In the genomic region with DNA sequence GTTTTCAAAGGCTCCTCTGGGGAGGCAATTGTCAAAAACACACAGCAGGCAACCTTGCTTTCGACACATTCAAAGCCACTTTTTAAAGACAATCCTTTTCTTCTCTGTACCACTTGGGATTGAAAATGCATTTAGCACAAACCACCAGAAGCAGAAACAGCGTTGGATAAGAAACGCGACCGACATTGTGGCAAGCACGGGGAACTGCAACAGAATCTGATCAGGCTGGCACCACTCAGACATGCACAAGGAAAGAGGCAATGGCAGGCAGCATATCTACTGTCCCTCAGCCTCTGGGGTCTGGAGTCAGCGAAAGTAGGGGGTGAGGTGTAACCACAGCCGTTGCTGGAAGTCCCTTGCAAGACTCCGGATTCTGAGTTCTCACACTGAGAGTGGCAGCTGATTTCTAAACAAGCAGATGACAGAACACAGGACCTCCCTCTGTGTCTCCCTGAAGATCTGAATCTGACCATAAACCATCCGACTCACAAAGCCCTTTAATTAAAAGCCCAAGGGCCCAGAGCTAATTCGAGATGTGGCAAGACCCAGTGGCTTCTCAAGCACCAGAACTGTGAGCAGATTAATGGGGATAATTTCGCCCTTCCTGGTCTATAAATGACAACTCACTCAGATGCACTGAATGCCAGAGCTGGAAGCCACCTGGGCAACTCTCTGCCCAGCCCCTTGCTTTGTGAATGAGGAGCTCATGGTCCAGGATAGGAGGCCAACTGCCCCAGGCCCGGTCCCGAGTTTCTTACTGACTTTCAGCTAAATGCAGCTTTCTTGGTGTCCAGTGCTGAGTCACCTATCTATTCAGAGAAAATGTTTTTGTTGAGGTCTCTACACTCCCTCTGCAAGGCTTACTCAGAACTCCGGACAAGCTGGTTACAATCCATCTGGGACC, we compare ENCODE assay signal across 1 cellular context.
TF ChIP-seq lines count a peak whose summit lies in the region.

No MANE protein-coding gene starts in this region.

TF ChIP-seq in K562, 482 proteins besides CTCF, POLR2A, EP300 and RAD21 (continued from another document and continues in another):
- TF ChIP-seq, protein P1, sequence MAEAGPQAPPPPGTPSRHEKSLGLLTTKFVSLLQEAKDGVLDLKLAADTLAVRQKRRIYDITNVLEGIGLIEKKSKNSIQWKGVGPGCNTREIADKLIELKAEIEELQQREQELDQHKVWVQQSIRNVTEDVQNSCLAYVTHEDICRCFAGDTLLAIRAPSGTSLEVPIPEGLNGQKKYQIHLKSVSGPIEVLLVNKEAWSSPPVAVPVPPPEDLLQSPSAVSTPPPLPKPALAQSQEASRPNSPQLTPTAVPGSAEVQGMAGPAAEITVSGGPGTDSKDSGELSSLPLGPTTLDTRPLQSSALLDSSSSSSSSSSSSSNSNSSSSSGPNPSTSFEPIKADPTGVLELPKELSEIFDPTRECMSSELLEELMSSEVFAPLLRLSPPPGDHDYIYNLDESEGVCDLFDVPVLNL (CRISPR knock-in tag; IDR thresholded peaks at IDR 0.05; ENCODE audit: low read depth), result no peak
- TF ChIP-seq PHF8 (IDR thresholded peaks at IDR 0.05; ENCODE audit: borderline replicate concordance, low read length) (peak; percentile 33; the same call in 1 of the 2 replicates), ZNF766 (CRISPR knock-in tag; conservative IDR thresholded peaks at IDR 0.05) (peak; percentile 68; the same call in 1 of the 2 replicates), ZNF140 (CRISPR knock-in tag; IDR thresholded peaks at IDR 0.05) (no peak), DMBX1 (CRISPR knock-in tag; IDR thresholded peaks at IDR 0.05; ENCODE audit: borderline replicate concordance) (no peak), MECOM (CRISPR knock-in tag; IDR thresholded peaks at IDR 0.05) (peak; percentile 86), CCAR2 (IDR thresholded peaks at IDR 0.05; ENCODE audit: low read depth, low read length) (no peak), CREM (IDR thresholded peaks at IDR 0.05; ENCODE audit: low read depth) (peak; percentile 3; the same call in 1 of the 2 replicates), GATAD2A (IDR thresholded peaks at IDR 0.05) (no peak), NFE2L1 (tag; IDR thresholded peaks at IDR 0.05; ENCODE audit: borderline replicate concordance, low read depth) (peak; percentile 28; the same call in 1 of the 2 replicates), NFE2 (IDR thresholded peaks at IDR 0.05; ENCODE audit: low read depth) (peak; percentile 97), FOSL1 (tag; conservative IDR thresholded peaks at IDR 0.05) (peak; percentile 87), ZFP36 (IDR thresholded peaks at IDR 0.05; ENCODE audit: low read depth, low read length, partially characterized antibody) (no peak), CEBPB (tag; IDR thresholded peaks at IDR 0.05) (peak; percentile 82), CHD1 (IDR thresholded peaks at IDR 0.05; ENCODE audit: low read length) (peak; percentile 26), TOE1 (IDR thresholded peaks at IDR 0.05; ENCODE audit: borderline replicate concordance) (no peak), TOE1 (CRISPR knock-in tag; IDR thresholded peaks at IDR 0.05; ENCODE audit: borderline replicate concordance, low read depth) (no peak), CBX2 (IDR thresholded peaks at IDR 0.05; ENCODE audit: insufficient read depth, low read length, poor library complexity, severe bottlenecking) (no peak), SNRNP70 (optimal IDR thresholded peaks at IDR 0.05; ENCODE audit: low read depth, low read length) (no peak), ASH1L (IDR thresholded peaks at IDR 0.05; ENCODE audit: borderline replicate concordance, low read depth, partially characterized antibody) (no peak), KAT8 (IDR thresholded peaks at IDR 0.05; ENCODE audit: low read depth) (no peak), MCM7 (IDR thresholded peaks at IDR 0.05) (no peak), BRF1 (IDR thresholded peaks at IDR 0.05; ENCODE audit: borderline replicate concordance, extremely low read depth, insufficient read length) (no peak), JUND (IDR thresholded peaks at IDR 0.05; ENCODE audit: borderline replicate concordance, low read depth, low read length) (peak; percentile 80), JUND (tag; IDR thresholded peaks at IDR 0.05; ENCODE audit: borderline replicate concordance, low read depth, low read length) (peak; percentile 61; the same call in 1 of the 3 replicates), SMAD4 (CRISPR knock-in tag; conservative IDR thresholded peaks at IDR 0.05) (no peak; the same call in 1 of the 2 replicates), ZNF584 (CRISPR knock-in tag; IDR thresholded peaks at IDR 0.05; ENCODE audit: low read depth) (peak; percentile 44; the same call in 1 of the 2 replicates), TEAD4 (IDR thresholded peaks at IDR 0.05; ENCODE audit: low read length) (0 out of 2 replicates have a peak, but pooled peaks have one; percentile 3), TEAD4 (CRISPR knock-in tag; IDR thresholded peaks at IDR 0.05; ENCODE audit: borderline replicate concordance) (no peak), ZNF324 (CRISPR knock-in tag; IDR thresholded peaks at IDR 0.05) (no peak), ELF2 (CRISPR knock-in tag; IDR thresholded peaks at IDR 0.05) (no peak), ETV6 (IDR thresholded peaks at IDR 0.05; ENCODE audit: borderline replicate concordance in 1 of 2, low read depth in 2 of 2, low read length in 1 of 2) (peak in 1 of 2 experiments; percentile 43; a peak in 1 of 4 replicates), ETV6 (CRISPR knock-in tag; IDR thresholded peaks at IDR 0.05; ENCODE audit: borderline replicate concordance) (no peak)
- TF ChIP-seq, protein P2, sequence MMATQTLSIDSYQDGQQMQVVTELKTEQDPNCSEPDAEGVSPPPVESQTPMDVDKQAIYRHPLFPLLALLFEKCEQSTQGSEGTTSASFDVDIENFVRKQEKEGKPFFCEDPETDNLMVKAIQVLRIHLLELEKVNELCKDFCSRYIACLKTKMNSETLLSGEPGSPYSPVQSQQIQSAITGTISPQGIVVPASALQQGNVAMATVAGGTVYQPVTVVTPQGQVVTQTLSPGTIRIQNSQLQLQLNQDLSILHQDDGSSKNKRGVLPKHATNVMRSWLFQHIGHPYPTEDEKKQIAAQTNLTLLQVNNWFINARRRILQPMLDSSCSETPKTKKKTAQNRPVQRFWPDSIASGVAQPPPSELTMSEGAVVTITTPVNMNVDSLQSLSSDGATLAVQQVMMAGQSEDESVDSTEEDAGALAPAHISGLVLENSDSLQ (IDR thresholded peaks at IDR 0.05), result peak; percentile 67
- TF ChIP-seq, protein P3, sequence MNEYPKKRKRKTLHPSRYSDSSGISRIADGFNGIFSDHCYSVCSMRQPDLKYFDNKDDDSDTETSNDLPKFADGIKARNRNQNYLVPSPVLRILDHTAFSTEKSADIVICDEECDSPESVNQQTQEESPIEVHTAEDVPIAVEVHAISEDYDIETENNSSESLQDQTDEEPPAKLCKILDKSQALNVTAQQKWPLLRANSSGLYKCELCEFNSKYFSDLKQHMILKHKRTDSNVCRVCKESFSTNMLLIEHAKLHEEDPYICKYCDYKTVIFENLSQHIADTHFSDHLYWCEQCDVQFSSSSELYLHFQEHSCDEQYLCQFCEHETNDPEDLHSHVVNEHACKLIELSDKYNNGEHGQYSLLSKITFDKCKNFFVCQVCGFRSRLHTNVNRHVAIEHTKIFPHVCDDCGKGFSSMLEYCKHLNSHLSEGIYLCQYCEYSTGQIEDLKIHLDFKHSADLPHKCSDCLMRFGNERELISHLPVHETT (CRISPR knock-in tag; conservative IDR thresholded peaks at IDR 0.05 in 1 of 2, IDR thresholded peaks at IDR 0.05 in 1 of 2), result peak in 1 of 2 experiments; percentile 72; a peak in 1 of 4 replicates
- TF ChIP-seq, protein P4, sequence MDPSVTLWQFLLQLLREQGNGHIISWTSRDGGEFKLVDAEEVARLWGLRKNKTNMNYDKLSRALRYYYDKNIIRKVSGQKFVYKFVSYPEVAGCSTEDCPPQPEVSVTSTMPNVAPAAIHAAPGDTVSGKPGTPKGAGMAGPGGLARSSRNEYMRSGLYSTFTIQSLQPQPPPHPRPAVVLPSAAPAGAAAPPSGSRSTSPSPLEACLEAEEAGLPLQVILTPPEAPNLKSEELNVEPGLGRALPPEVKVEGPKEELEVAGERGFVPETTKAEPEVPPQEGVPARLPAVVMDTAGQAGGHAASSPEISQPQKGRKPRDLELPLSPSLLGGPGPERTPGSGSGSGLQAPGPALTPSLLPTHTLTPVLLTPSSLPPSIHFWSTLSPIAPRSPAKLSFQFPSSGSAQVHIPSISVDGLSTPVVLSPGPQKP (CRISPR knock-in tag; IDR thresholded peaks at IDR 0.05), result no peak
- TF ChIP-seq, protein P5, sequence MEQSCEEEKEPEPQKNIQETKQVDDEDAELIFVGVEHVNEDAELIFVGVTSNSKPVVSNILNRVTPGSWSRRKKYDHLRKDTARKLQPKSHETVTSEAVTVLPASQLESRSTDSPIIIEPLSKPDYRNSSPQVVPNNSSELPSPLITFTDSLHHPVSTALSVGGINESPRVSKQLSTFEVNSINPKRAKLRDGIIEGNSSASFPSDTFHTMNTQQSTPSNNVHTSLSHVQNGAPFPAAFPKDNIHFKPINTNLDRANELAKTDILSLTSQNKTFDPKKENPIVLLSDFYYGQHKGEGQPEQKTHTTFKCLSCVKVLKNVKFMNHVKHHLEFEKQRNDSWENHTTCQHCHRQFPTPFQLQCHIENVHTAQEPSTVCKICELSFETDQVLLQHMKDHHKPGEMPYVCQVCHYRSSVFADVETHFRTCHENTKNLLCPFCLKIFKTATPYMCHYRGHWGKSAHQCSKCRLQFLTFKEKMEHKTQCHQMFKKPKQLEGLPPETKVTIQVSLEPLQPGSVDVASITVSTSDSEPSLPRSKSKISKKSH (CRISPR knock-in tag; IDR thresholded peaks at IDR 0.05), result no peak
- TF ChIP-seq, protein P6, sequence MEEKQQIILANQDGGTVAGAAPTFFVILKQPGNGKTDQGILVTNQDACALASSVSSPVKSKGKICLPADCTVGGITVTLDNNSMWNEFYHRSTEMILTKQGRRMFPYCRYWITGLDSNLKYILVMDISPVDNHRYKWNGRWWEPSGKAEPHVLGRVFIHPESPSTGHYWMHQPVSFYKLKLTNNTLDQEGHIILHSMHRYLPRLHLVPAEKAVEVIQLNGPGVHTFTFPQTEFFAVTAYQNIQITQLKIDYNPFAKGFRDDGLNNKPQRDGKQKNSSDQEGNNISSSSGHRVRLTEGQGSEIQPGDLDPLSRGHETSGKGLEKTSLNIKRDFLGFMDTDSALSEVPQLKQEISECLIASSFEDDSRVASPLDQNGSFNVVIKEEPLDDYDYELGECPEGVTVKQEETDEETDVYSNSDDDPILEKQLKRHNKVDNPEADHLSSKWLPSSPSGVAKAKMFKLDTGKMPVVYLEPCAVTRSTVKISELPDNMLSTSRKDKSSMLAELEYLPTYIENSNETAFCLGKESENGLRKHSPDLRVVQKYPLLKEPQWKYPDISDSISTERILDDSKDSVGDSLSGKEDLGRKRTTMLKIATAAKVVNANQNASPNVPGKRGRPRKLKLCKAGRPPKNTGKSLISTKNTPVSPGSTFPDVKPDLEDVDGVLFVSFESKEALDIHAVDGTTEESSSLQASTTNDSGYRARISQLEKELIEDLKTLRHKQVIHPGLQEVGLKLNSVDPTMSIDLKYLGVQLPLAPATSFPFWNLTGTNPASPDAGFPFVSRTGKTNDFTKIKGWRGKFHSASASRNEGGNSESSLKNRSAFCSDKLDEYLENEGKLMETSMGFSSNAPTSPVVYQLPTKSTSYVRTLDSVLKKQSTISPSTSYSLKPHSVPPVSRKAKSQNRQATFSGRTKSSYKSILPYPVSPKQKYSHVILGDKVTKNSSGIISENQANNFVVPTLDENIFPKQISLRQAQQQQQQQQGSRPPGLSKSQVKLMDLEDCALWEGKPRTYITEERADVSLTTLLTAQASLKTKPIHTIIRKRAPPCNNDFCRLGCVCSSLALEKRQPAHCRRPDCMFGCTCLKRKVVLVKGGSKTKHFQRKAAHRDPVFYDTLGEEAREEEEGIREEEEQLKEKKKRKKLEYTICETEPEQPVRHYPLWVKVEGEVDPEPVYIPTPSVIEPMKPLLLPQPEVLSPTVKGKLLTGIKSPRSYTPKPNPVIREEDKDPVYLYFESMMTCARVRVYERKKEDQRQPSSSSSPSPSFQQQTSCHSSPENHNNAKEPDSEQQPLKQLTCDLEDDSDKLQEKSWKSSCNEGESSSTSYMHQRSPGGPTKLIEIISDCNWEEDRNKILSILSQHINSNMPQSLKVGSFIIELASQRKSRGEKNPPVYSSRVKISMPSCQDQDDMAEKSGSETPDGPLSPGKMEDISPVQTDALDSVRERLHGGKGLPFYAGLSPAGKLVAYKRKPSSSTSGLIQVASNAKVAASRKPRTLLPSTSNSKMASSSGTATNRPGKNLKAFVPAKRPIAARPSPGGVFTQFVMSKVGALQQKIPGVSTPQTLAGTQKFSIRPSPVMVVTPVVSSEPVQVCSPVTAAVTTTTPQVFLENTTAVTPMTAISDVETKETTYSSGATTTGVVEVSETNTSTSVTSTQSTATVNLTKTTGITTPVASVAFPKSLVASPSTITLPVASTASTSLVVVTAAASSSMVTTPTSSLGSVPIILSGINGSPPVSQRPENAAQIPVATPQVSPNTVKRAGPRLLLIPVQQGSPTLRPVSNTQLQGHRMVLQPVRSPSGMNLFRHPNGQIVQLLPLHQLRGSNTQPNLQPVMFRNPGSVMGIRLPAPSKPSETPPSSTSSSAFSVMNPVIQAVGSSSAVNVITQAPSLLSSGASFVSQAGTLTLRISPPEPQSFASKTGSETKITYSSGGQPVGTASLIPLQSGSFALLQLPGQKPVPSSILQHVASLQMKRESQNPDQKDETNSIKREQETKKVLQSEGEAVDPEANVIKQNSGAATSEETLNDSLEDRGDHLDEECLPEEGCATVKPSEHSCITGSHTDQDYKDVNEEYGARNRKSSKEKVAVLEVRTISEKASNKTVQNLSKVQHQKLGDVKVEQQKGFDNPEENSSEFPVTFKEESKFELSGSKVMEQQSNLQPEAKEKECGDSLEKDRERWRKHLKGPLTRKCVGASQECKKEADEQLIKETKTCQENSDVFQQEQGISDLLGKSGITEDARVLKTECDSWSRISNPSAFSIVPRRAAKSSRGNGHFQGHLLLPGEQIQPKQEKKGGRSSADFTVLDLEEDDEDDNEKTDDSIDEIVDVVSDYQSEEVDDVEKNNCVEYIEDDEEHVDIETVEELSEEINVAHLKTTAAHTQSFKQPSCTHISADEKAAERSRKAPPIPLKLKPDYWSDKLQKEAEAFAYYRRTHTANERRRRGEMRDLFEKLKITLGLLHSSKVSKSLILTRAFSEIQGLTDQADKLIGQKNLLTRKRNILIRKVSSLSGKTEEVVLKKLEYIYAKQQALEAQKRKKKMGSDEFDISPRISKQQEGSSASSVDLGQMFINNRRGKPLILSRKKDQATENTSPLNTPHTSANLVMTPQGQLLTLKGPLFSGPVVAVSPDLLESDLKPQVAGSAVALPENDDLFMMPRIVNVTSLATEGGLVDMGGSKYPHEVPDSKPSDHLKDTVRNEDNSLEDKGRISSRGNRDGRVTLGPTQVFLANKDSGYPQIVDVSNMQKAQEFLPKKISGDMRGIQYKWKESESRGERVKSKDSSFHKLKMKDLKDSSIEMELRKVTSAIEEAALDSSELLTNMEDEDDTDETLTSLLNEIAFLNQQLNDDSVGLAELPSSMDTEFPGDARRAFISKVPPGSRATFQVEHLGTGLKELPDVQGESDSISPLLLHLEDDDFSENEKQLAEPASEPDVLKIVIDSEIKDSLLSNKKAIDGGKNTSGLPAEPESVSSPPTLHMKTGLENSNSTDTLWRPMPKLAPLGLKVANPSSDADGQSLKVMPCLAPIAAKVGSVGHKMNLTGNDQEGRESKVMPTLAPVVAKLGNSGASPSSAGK (IDR thresholded peaks at IDR 0.05), result peak; percentile 20; the same call in 1 of the 2 replicates
- TF ChIP-seq, protein P7, sequence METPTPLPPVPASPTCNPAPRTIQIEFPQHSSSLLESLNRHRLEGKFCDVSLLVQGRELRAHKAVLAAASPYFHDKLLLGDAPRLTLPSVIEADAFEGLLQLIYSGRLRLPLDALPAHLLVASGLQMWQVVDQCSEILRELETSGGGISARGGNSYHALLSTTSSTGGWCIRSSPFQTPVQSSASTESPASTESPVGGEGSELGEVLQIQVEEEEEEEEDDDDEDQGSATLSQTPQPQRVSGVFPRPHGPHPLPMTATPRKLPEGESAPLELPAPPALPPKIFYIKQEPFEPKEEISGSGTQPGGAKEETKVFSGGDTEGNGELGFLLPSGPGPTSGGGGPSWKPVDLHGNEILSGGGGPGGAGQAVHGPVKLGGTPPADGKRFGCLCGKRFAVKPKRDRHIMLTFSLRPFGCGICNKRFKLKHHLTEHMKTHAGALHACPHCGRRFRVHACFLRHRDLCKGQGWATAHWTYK (CRISPR knock-in tag; IDR thresholded peaks at IDR 0.05), result peak; percentile 78; the same call in 1 of the 2 replicates
